1 cellular context compared by ENCODE assay signal in the genomic region with DNA sequence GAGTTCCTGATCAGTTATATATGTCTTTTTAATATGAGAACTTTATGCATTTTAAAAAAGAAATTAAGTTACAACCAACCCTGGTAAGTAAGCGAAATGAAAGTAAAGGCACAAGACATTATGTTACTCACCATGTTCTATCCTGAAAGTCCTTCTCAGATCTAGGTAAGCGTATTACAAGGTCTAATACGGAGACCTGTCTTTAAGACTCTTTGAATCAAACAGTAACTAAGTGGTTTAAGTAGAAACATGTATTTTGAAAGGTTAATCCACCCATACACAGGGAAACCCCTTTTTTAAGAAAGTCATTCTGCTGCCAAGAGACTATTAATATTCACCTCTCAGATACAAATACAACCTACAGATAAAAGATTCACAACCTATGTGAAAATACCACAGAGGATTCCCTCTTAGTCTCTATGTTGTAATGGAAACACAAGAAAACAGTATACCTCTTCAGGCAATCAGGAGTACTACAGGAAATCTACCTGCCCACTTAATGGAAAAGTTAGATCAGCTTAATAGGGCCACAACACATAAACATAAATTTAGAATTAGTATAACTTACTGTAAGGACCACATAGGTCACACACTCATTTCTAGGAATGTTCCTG.
TF ChIP-seq lines count a peak whose summit lies in the region.

No MANE protein-coding gene starts in this region.

TF ChIP-seq in HepG2, 621 proteins besides CTCF, POLR2A, EP300 and RAD21 (continued from another document):
- TF ChIP-seq, protein P1, sequence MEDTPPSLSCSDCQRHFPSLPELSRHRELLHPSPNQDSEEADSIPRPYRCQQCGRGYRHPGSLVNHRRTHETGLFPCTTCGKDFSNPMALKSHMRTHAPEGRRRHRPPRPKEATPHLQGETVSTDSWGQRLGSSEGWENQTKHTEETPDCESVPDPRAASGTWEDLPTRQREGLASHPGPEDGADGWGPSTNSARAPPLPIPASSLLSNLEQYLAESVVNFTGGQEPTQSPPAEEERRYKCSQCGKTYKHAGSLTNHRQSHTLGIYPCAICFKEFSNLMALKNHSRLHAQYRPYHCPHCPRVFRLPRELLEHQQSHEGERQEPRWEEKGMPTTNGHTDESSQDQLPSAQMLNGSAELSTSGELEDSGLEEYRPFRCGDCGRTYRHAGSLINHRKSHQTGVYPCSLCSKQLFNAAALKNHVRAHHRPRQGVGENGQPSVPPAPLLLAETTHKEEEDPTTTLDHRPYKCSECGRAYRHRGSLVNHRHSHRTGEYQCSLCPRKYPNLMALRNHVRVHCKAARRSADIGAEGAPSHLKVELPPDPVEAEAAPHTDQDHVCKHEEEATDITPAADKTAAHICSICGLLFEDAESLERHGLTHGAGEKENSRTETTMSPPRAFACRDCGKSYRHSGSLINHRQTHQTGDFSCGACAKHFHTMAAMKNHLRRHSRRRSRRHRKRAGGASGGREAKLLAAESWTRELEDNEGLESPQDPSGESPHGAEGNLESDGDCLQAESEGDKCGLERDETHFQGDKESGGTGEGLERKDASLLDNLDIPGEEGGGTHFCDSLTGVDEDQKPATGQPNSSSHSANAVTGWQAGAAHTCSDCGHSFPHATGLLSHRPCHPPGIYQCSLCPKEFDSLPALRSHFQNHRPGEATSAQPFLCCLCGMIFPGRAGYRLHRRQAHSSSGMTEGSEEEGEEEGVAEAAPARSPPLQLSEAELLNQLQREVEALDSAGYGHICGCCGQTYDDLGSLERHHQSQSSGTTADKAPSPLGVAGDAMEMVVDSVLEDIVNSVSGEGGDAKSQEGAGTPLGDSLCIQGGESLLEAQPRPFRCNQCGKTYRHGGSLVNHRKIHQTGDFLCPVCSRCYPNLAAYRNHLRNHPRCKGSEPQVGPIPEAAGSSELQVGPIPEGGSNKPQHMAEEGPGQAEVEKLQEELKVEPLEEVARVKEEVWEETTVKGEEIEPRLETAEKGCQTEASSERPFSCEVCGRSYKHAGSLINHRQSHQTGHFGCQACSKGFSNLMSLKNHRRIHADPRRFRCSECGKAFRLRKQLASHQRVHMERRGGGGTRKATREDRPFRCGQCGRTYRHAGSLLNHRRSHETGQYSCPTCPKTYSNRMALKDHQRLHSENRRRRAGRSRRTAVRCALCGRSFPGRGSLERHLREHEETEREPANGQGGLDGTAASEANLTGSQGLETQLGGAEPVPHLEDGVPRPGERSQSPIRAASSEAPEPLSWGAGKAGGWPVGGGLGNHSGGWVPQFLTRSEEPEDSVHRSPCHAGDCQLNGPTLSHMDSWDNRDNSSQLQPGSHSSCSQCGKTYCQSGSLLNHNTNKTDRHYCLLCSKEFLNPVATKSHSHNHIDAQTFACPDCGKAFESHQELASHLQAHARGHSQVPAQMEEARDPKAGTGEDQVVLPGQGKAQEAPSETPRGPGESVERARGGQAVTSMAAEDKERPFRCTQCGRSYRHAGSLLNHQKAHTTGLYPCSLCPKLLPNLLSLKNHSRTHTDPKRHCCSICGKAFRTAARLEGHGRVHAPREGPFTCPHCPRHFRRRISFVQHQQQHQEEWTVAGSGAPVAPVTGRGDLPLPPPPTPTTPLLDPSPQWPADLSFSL (CRISPR knock-in tag; IDR thresholded peaks at IDR 0.05) = no peak
